ENCODE assay signal across 2 cellular contexts in the genomic region with DNA sequence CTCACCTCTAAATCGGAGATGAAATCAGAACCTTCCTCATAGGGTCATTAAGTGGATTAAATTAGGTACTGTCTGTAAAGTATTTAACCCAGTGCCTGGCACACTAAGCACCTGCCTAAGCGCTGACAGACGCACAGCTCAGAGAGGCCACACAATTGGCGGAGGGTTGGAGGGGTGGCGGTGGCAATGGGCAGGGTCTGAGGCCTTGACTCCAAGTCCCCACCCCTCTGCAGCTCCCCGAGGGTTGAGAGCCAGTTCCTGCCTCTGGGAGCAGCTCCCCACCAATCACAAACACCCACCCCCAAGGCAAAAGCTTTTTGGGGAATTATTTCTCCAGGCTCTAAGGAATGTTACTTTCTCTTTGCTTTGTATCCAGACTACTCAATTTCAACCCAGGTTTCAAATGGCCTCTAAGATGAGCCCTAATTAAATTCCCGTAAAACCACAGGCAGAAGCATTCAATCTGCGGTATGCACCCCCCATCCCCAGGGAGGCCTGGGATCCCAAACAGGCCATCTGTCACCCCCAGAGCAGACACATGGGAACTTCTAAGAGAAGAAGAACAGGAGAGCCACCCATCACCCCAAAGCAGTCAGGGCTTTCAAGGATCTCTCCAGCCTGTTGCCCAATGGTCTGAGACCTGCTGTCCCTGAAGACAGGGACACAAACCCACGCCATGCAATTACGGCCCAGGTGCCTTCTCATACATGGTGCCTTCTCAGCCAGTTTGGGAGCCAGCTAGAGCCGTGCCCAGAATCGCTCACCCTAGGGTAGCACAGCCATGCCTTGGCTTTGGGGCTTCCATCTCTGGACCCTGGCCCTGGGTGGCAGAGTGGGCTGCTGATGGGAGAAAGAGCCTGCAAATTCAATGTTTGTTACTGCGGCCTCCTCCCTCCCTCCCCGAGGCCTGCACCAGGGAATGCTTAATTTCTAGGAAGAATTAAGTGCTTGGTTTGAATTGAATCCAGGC.
TF ChIP-seq lines count a peak whose summit lies in the region.

No MANE protein-coding gene starts in this region.

TF ChIP-seq in SK-N-SH treated with all-trans-retinoic acid at 6 μM for 48 hours, 23 proteins besides CTCF, POLR2A, EP300 and RAD21 (continued from another document):
- TF ChIP-seq, protein P1, sequence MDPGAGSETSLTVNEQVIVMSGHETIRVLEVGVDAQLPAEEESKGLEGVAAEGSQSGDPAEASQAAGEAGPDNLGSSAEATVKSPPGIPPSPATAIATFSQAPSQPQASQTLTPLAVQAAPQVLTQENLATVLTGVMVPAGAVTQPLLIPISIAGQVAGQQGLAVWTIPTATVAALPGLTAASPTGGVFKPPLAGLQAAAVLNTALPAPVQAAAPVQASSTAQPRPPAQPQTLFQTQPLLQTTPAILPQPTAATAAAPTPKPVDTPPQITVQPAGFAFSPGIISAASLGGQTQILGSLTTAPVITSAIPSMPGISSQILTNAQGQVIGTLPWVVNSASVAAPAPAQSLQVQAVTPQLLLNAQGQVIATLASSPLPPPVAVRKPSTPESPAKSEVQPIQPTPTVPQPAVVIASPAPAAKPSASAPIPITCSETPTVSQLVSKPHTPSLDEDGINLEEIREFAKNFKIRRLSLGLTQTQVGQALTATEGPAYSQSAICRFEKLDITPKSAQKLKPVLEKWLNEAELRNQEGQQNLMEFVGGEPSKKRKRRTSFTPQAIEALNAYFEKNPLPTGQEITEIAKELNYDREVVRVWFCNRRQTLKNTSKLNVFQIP (CRISPR knock-in tag; IDR thresholded peaks at IDR 0.05; ENCODE audit: borderline replicate concordance, low read depth) = no peak
- no peak for TF ChIP-seq ZNF8 (CRISPR knock-in tag; IDR thresholded peaks at IDR 0.05)

TF ChIP-seq in SK-N-SH, 30 proteins besides CTCF, POLR2A, EP300 and RAD21 (continued from another document):
- TF ChIP-seq, protein P2, sequence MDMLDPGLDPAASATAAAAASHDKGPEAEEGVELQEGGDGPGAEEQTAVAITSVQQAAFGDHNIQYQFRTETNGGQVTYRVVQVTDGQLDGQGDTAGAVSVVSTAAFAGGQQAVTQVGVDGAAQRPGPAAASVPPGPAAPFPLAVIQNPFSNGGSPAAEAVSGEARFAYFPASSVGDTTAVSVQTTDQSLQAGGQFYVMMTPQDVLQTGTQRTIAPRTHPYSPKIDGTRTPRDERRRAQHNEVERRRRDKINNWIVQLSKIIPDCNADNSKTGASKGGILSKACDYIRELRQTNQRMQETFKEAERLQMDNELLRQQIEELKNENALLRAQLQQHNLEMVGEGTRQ (IDR thresholded peaks at IDR 0.05; ENCODE audit: borderline replicate concordance, low read depth, low read length) = no peak
- TF ChIP-seq RXRA (IDR thresholded peaks at IDR 0.05; ENCODE audit: borderline replicate concordance, low read depth) = no peak
